ENCODE assay signal across 8 cellular contexts in genomic region chr2:70647873-70648481, GRCh38.
DNase-seq lines count a peak whose midpoint lies in the region; ATAC-seq, FAIRE-seq and TF ChIP-seq lines count a peak whose summit lies in the region.

No MANE protein-coding gene starts in this region.

- CTCF ChIA-PET in WTC11 (lab: Charles Lee) = interaction anchor here (1.0 to 4.9 kb wide), 3 partner anchors 10 to 344 kb away, joined by 3 to 61 read pairs (median 31); no protein-coding TSS in a partner anchor

- no peak overlapping the region for H3K4me3 ChIP-seq in cardiac fibroblast (replicated peaks in 1 of 2; ENCODE audit: low read depth in 2 of 2, low read length in 2 of 2)

- peaks cover 37% of the 10 kb centered on the region for H3K27me3 Mint-ChIP-seq in WTC11 (ENCODE audit: low read depth)

- peak; percentile 76 for ATAC-seq in WTC11
- ATAC-seq in HG02884 (IDR thresholded peaks at IDR 0.05; ENCODE audit: unreplicated experiment) = no peak

- FAIRE-seq in D721Med (lab: Jason Lieb, UNC) = no peak

- H3K36me3 Mint-ChIP-seq in WTC11 = no peaks in the 10 kb centered on the region

- H3K4me3 Mint-ChIP-seq in WTC11 = no peak overlapping the region

- TF ChIP-seq CTCF in D721Med (IDR thresholded peaks at IDR 0.05; ENCODE audit: insufficient read depth, missing control alignments) (peak; percentile 96), WTC11 (IDR thresholded peaks at IDR 0.05) (peak; percentile 88), cardiac fibroblast (IDR thresholded peaks at IDR 0.05; ENCODE audit: low read depth, low read length) (peak; percentile 100)

- no peaks in the 10 kb centered on the region for H3K4me1 Mint-ChIP-seq in WTC11

- H3K9me3 Mint-ChIP-seq in WTC11 = no peaks in the 10 kb centered on the region

- DNase-seq in D721Med (ENCODE audit: insufficient read length, low spot score) (no peak), HCEC 1CT (peak; percentile 24), NCI-H2107 (lab: John Stamatoyannopoulos, UW) (peak; percentile 13), WTC11 (ENCODE audit: low spot score) (peak; percentile 90), cardiac fibroblast (ENCODE audit: low read depth in 2 of 2) (peak; percentile 66 to 70), left kidney (ENCODE audit: low read depth, low spot score) (peak; percentile 89)
- DNase-seq in stimulated activated CD4-positive, alpha-beta T cell treated with anti-CD3 and anti-CD28 coated beads, Interleukin-4, amount 100 ng/mL, for 48 hours (ENCODE audit: low read depth in 2 of 2) = peak; percentile 61 to 71

- no peak overlapping the region for H3K27ac Mint-ChIP-seq in WTC11

- POLR2A ChIA-PET in WTC11 (lab: Charles Lee) = no interaction called here

TF ChIP-seq in WTC11, 78 proteins besides CTCF, POLR2A, EP300 and RAD21 (continues in another document):
- TF ChIP-seq, protein P1, sequence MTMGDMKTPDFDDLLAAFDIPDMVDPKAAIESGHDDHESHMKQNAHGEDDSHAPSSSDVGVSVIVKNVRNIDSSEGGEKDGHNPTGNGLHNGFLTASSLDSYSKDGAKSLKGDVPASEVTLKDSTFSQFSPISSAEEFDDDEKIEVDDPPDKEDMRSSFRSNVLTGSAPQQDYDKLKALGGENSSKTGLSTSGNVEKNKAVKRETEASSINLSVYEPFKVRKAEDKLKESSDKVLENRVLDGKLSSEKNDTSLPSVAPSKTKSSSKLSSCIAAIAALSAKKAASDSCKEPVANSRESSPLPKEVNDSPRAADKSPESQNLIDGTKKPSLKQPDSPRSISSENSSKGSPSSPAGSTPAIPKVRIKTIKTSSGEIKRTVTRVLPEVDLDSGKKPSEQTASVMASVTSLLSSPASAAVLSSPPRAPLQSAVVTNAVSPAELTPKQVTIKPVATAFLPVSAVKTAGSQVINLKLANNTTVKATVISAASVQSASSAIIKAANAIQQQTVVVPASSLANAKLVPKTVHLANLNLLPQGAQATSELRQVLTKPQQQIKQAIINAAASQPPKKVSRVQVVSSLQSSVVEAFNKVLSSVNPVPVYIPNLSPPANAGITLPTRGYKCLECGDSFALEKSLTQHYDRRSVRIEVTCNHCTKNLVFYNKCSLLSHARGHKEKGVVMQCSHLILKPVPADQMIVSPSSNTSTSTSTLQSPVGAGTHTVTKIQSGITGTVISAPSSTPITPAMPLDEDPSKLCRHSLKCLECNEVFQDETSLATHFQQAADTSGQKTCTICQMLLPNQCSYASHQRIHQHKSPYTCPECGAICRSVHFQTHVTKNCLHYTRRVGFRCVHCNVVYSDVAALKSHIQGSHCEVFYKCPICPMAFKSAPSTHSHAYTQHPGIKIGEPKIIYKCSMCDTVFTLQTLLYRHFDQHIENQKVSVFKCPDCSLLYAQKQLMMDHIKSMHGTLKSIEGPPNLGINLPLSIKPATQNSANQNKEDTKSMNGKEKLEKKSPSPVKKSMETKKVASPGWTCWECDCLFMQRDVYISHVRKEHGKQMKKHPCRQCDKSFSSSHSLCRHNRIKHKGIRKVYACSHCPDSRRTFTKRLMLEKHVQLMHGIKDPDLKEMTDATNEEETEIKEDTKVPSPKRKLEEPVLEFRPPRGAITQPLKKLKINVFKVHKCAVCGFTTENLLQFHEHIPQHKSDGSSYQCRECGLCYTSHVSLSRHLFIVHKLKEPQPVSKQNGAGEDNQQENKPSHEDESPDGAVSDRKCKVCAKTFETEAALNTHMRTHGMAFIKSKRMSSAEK (CRISPR knock-in tag; IDR thresholded peaks at IDR 0.05; ENCODE audit: borderline replicate concordance) = no peak
- TF ChIP-seq MLX (CRISPR knock-in tag; IDR thresholded peaks at IDR 0.05) = no peak
- no peak for TF ChIP-seq CREB1 (CRISPR knock-in tag; IDR thresholded peaks at IDR 0.05)
- TF ChIP-seq HMGA2 (CRISPR knock-in tag; IDR thresholded peaks at IDR 0.05) = no peak
- TF ChIP-seq, protein P2, sequence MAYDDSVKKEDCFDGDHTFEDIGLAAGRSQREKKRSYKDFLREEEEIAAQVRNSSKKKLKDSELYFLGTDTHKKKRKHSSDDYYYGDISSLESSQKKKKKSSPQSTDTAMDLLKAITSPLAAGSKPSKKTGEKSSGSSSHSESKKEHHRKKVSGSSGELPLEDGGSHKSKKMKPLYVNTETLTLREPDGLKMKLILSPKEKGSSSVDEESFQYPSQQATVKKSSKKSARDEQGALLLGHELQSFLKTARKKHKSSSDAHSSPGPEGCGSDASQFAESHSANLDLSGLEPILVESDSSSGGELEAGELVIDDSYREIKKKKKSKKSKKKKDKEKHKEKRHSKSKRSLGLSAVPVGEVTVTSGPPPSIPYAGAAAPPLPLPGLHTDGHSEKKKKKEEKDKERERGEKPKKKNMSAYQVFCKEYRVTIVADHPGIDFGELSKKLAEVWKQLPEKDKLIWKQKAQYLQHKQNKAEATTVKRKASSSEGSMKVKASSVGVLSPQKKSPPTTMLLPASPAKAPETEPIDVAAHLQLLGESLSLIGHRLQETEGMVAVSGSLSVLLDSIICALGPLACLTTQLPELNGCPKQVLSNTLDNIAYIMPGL (CRISPR knock-in tag; IDR thresholded peaks at IDR 0.05) = no peak
- TF ChIP-seq JUN (CRISPR knock-in tag; IDR thresholded peaks at IDR 0.05) = no peak
- TF ChIP-seq, protein P3, sequence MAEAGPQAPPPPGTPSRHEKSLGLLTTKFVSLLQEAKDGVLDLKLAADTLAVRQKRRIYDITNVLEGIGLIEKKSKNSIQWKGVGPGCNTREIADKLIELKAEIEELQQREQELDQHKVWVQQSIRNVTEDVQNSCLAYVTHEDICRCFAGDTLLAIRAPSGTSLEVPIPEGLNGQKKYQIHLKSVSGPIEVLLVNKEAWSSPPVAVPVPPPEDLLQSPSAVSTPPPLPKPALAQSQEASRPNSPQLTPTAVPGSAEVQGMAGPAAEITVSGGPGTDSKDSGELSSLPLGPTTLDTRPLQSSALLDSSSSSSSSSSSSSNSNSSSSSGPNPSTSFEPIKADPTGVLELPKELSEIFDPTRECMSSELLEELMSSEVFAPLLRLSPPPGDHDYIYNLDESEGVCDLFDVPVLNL (CRISPR knock-in tag; IDR thresholded peaks at IDR 0.05; ENCODE audit: borderline replicate concordance, low read depth) = no peak
- no peak for TF ChIP-seq ZNF219 (CRISPR knock-in tag; IDR thresholded peaks at IDR 0.05; ENCODE audit: borderline replicate concordance)
- TF ChIP-seq ATF6 (CRISPR knock-in tag; IDR thresholded peaks at IDR 0.05) = no peak
- no peak for TF ChIP-seq GTF2I (CRISPR knock-in tag; conservative IDR thresholded peaks at IDR 0.05)
- TF ChIP-seq ZNF281 (CRISPR knock-in tag; IDR thresholded peaks at IDR 0.05) = no peak
- no peak for TF ChIP-seq CREM (CRISPR knock-in tag; IDR thresholded peaks at IDR 0.05)
- TF ChIP-seq ZNF423 (CRISPR knock-in tag; IDR thresholded peaks at IDR 0.05) = no peak
- TF ChIP-seq ZNF512 (CRISPR knock-in tag; IDR thresholded peaks at IDR 0.05; ENCODE audit: borderline replicate concordance) = no peak
